Comparison of ENCODE assay signal across 2 cellular contexts in genomic region chr22:20821717-20822239, GRCh38. TPM values are rescaled to one million over a fixed set of nuclear protein-coding genes. Genes with fewer than 3 reads are reported as not detected.
"Had no signal": no experiment of that assay in that cellular context is flagged by ENCODE, and none has a peak within 500 bp of the region (broad histone marks: within the 10 kb centered on the region; RNA-seq: fewer than 3 reads in every experiment).

No MANE protein-coding gene starts in this region.

RNA-seq across cellular contexts. Expression of gene SERPIND1, which starts 47.9 kb away (rescaled TPM):
- total RNA-seq: HT-29, IMR-90 had no signal
